33 cellular contexts compared by ENCODE assay signal in the genomic region with DNA sequence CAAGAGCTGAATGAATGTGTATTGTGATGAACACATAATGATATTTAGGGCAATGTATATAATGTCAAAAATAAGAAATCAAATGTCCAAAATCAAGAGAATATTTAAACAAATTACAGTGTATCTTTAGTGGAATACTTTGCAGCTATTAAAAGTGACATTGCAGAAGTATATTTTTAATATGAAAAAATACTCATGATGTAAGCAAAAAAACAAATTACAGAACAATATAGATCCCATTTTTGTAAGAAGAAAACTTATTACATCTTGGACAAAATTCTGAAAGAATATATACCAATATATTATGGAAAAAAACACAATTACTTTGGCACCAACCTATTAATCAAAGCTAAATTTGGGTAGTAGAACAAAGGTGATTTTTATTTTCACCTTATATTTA.
"Had no signal": no experiment of that assay in that cellular context is flagged by ENCODE, and none has a peak within 500 bp of the region (broad histone marks: within the 10 kb centered on the region; RNA-seq: fewer than 3 reads in every experiment).

No MANE protein-coding gene starts in this region.

- ATAC-seq: activated CD4-positive, alpha-beta T cell treated with anti-CD3 and anti-CD28 coated beads for 36 hours; activated CD8-positive, alpha-beta memory T cell treated with anti-CD3 and anti-CD28 coated beads, Interleukin-2, amount 10 ng/mL, durations not matched to agents 7 days and 5 days; activated CD8-positive, alpha-beta T cell treated with anti-CD3 and anti-CD28 coated beads, Interleukin-2, amount 10 ng/mL, durations not matched to agents 7 days and 5 days; activated naive CD4-positive, alpha-beta T cell treated with anti-CD3 and anti-CD28 coated beads, Interleukin-2, amount 50 U/mL, for 72 hours; gastrocnemius medialis; T-helper 17 cell had no signal

- H3K27ac Mint-ChIP-seq: activated CD4-positive, alpha-beta memory T cell treated with anti-CD3 and anti-CD28 coated beads for 36 hours; activated CD4-positive, alpha-beta T cell treated with anti-CD3 and anti-CD28 coated beads for 36 hours; activated CD4-positive, alpha-beta T cell treated with anti-CD3 and anti-CD28 coated beads, Interleukin-2, amount 10 ng/mL, durations not matched to agents 24 days and 14 days; activated CD8-positive, alpha-beta memory T cell treated with anti-CD3 and anti-CD28 coated beads, Interleukin-2, amount 10 ng/mL, durations not matched to agents 7 days and 5 days; activated CD8-positive, alpha-beta T cell treated with anti-CD3 and anti-CD28 coated beads, Interleukin-2, amount 10 ng/mL, durations not matched to agents 7 days and 5 days; activated naive CD4-positive, alpha-beta T cell treated with anti-CD3 and anti-CD28 coated beads, Interleukin-2, amount 10 ng/mL, durations not matched to agents 7 days and 5 days; activated naive CD4-positive, alpha-beta T cell treated with anti-CD3 and anti-CD28 coated beads, Interleukin-2, amount 50 U/mL, for 72 hours; activated naive CD8-positive, alpha-beta T cell treated with anti-CD3 and anti-CD28 coated beads, Interleukin-2, amount 10 ng/mL, durations not matched to agents 7 days and 5 days; brain; T-helper 17 cell; T-helper 2 cell treated with Interferon-gamma antibody and Interleukin-4, amounts not matched to agents 5 μg/mL and 100 μg/mL, for 36 hours had no signal

- H3K4me1 ChIP-seq: ascending aorta, breast epithelium, colonic mucosa, gastrocnemius medialis had no signal

- DNase-seq: activated CD4-positive, alpha-beta memory T cell treated with anti-CD3 and anti-CD28 coated beads for 36 hours; activated CD4-positive, alpha-beta T cell treated with anti-CD3 and anti-CD28 coated beads for 36 hours; activated CD4-positive, alpha-beta T cell treated with anti-CD3 and anti-CD28 coated beads, Interleukin-2, amount 10 ng/mL, durations not matched to agents 24 days and 14 days; activated CD4-positive, CD25-positive, alpha-beta regulatory T cell; activated CD4-positive, CD25-positive, alpha-beta regulatory T cell treated with anti-CD3 and anti-CD28 coated beads, Interleukin-2, amount 50 U/mL, for 72 hours; activated CD8-positive, alpha-beta memory T cell treated with anti-CD3 and anti-CD28 coated beads, Interleukin-2, amount 10 ng/mL, durations not matched to agents 7 days and 5 days; activated CD8-positive, alpha-beta memory T cell treated with anti-CD3 and anti-CD28 coated beads, Interleukin-2, amount 50 U/mL, for 4 hours; activated CD8-positive, alpha-beta T cell treated with anti-CD3 and anti-CD28 coated beads, Interleukin-2, amount 10 ng/mL, durations not matched to agents 7 days and 5 days; activated gamma-delta T cell; activated naive CD4-positive, alpha-beta T cell; activated naive CD4-positive, alpha-beta T cell treated with anti-CD3 and anti-CD28 coated beads, Interleukin-2, amount 10 ng/mL, durations not matched to agents 7 days and 5 days; activated naive CD8-positive, alpha-beta T cell treated with anti-CD3 and anti-CD28 coated beads, Interleukin-2, amount 10 ng/mL, durations not matched to agents 7 days and 5 days; activated T-cell treated with anti-CD3 and anti-CD28 coated beads, Interleukin-2, amount 50 U/mL, for 1 hour; activated T-cell treated with anti-CD3 and anti-CD28 coated beads, Interleukin-2, amount 50 U/mL, for 48 hours; central memory CD4-positive, alpha-beta T cell; cerebellar nuclear complex; colonic mucosa; effector CD8-positive, alpha-beta T cell; foreskin fibroblast; gastrocnemius medialis; glutamatergic neuron; T-helper 1 cell; T-helper 17 cell; T1000 had no signal

- FAIRE-seq: endometrium, endothelial cell of umbilical vein had no signal

- H3K36me3 Mint-ChIP-seq: activated CD8-positive, alpha-beta memory T cell treated with anti-CD3 and anti-CD28 coated beads, Interleukin-2, amount 10 ng/mL, durations not matched to agents 7 days and 5 days; activated naive CD4-positive, alpha-beta T cell treated with anti-CD3 and anti-CD28 coated beads, Interleukin-2, amount 10 ng/mL, durations not matched to agents 7 days and 5 days; activated naive CD8-positive, alpha-beta T cell treated with anti-CD3 and anti-CD28 coated beads, Interleukin-2, amount 10 ng/mL, durations not matched to agents 7 days and 5 days; brain had no signal

- H3K27me3 Mint-ChIP-seq: activated CD4-positive, alpha-beta T cell treated with anti-CD3 and anti-CD28 coated beads, Interleukin-2, amount 10 ng/mL, durations not matched to agents 24 days and 14 days; activated CD8-positive, alpha-beta memory T cell treated with anti-CD3 and anti-CD28 coated beads, Interleukin-2, amount 10 ng/mL, durations not matched to agents 7 days and 5 days; activated naive CD4-positive, alpha-beta T cell treated with anti-CD3 and anti-CD28 coated beads, Interleukin-2, amount 10 ng/mL, durations not matched to agents 7 days and 5 days; activated naive CD8-positive, alpha-beta T cell treated with anti-CD3 and anti-CD28 coated beads, Interleukin-2, amount 10 ng/mL, durations not matched to agents 7 days and 5 days had no signal

- H3K27ac ChIP-seq: ascending aorta, breast epithelium, cardiac muscle cell, colonic mucosa, epithelial cell of prostate, gastrocnemius medialis had no signal

- H3K4me1 Mint-ChIP-seq: activated CD4-positive, alpha-beta T cell treated with anti-CD3 and anti-CD28 coated beads for 36 hours; activated CD4-positive, alpha-beta T cell treated with anti-CD3 and anti-CD28 coated beads, Interleukin-2, amount 10 ng/mL, durations not matched to agents 24 days and 14 days; activated CD8-positive, alpha-beta memory T cell treated with anti-CD3 and anti-CD28 coated beads, Interleukin-2, amount 10 ng/mL, durations not matched to agents 7 days and 5 days; activated naive CD4-positive, alpha-beta T cell treated with anti-CD3 and anti-CD28 coated beads, Interleukin-2, amount 10 ng/mL, durations not matched to agents 7 days and 5 days; activated naive CD8-positive, alpha-beta T cell treated with anti-CD3 and anti-CD28 coated beads, Interleukin-2, amount 10 ng/mL, durations not matched to agents 7 days and 5 days; T-helper 17 cell had no signal

- H3K36me3 ChIP-seq: ascending aorta, breast epithelium, cardiac muscle cell, colonic mucosa, gastrocnemius medialis had no signal

- H3K9me3 Mint-ChIP-seq: activated CD4-positive, alpha-beta memory T cell treated with anti-CD3 and anti-CD28 coated beads for 36 hours; activated CD4-positive, alpha-beta T cell treated with anti-CD3 and anti-CD28 coated beads, Interleukin-2, amount 10 ng/mL, durations not matched to agents 24 days and 14 days; activated naive CD4-positive, alpha-beta T cell treated with anti-CD3 and anti-CD28 coated beads, Interleukin-2, amount 10 ng/mL, durations not matched to agents 7 days and 5 days; activated naive CD8-positive, alpha-beta T cell treated with anti-CD3 and anti-CD28 coated beads, Interleukin-2, amount 10 ng/mL, durations not matched to agents 7 days and 5 days; T-helper 2 cell treated with Interferon-gamma antibody and Interleukin-4, amounts not matched to agents 5 μg/mL and 100 μg/mL, for 36 hours had no signal

- H3K27me3 ChIP-seq: ascending aorta, breast epithelium, cardiac muscle cell, colonic mucosa had no signal

- H3K9me3 ChIP-seq: ascending aorta, colonic mucosa, gastrocnemius medialis had no signal

- H3K4me3 ChIP-seq: ascending aorta, breast epithelium, cardiac muscle cell, colonic mucosa, gastrocnemius medialis had no signal

- H3K4me3 Mint-ChIP-seq: activated CD4-positive, alpha-beta memory T cell treated with anti-CD3 and anti-CD28 coated beads for 36 hours; activated CD4-positive, alpha-beta T cell treated with anti-CD3 and anti-CD28 coated beads for 36 hours; activated CD4-positive, alpha-beta T cell treated with anti-CD3 and anti-CD28 coated beads, Interleukin-2, amount 10 ng/mL, durations not matched to agents 24 days and 14 days; activated CD8-positive, alpha-beta memory T cell treated with anti-CD3 and anti-CD28 coated beads, Interleukin-2, amount 10 ng/mL, durations not matched to agents 7 days and 5 days; activated CD8-positive, alpha-beta T cell treated with anti-CD3 and anti-CD28 coated beads, Interleukin-2, amount 10 ng/mL, durations not matched to agents 7 days and 5 days; activated naive CD4-positive, alpha-beta T cell treated with anti-CD3 and anti-CD28 coated beads, Interleukin-2, amount 10 ng/mL, durations not matched to agents 7 days and 5 days; activated naive CD8-positive, alpha-beta T cell treated with anti-CD3 and anti-CD28 coated beads, Interleukin-2, amount 10 ng/mL, durations not matched to agents 7 days and 5 days; brain; T-helper 17 cell; T-helper 2 cell treated with Interferon-gamma antibody and Interleukin-4, amounts not matched to agents 5 μg/mL and 100 μg/mL, for 36 hours had no signal
